4 cellular contexts compared by ENCODE assay signal in genomic region chr9:100421116-100421515, GRCh38. TPM values are rescaled to one million over a fixed set of nuclear protein-coding genes. Genes with fewer than 3 reads are reported as not detected.
"Had no signal": no experiment of that assay in that cellular context is flagged by ENCODE, and none has a peak within 500 bp of the region (broad histone marks: within the 10 kb centered on the region; RNA-seq: fewer than 3 reads in every experiment).

No MANE protein-coding gene starts in this region.

RNA-seq across cellular contexts. Expression of gene TMEFF1, which starts 51.8 kb away (rescaled TPM):
- total RNA-seq: activated CD8-positive, alpha-beta T cell treated with anti-CD3 and anti-CD28 coated beads, Interleukin-2, amount 10 ng/mL, durations not matched to agents 7 days and 5 days; T-helper 17 cell had no signal
- polyA plus RNA-seq: adrenal gland, aorta had no signal
